Comparison of ENCODE assay signal across 8 cellular contexts in the genomic region with DNA sequence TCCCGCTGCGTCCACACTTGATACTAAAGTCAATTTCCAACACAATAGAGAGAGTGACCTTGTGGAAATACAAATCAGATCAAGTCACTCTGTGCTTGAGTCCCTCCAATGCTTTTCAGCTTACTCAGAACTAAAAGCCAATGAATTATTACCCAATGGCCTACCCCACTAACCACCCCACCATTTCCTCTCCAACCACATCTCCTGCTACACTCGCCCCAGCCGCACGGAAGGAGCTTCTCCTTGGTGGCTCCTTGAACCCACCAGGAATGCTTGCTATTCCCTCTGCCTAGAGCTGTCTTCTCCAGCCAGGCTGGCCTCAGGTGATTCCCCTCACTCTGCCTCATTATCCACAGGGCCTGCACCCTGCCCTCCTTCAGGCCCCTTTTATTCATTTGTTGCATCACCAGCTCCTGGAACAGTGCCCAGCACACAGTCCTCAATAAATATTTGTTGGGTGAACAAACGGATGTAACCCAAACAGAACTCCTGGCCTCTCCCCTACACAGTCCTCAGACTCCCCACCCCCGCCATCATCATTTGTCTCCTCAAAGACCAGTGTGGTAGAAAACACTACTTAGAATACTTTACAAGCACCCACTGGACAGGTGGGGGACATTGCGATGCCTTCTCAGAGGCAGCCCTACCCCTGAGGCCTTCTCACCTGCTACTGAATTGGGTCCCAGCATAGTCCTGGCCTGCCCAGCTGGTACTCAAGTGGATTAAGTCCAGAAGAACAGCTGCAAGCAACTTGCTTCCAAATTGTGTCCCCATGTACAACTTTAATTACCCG. TPM values are rescaled to one million over a fixed set of nuclear protein-coding genes. Genes with fewer than 3 reads are reported as not detected.
DNase-seq lines count a peak whose midpoint lies in the region; ATAC-seq and TF ChIP-seq lines count a peak whose summit lies in the region.

No MANE protein-coding gene starts in this region.

- H3K4me1 Mint-ChIP-seq in type B pancreatic cell (ENCODE audit: unreplicated experiment): peaks cover 60% of the 10 kb centered on the region

- H3K27ac Mint-ChIP-seq in type B pancreatic cell: peak overlapping the region; percentile 19

- DNase-seq in NCI-H146 (lab: John Stamatoyannopoulos, UW): peak; percentile 22
- no peak for DNase-seq in NCI-H146 treated with DMSO at 0.1 percent for 48 hours (lab: John Stamatoyannopoulos, UW; ENCODE audit: unreplicated experiment)
- peak; percentile 89 for DNase-seq in NCI-H748 (lab: John Stamatoyannopoulos, UW; ENCODE audit: unreplicated experiment)
- peak; percentile 93 for DNase-seq in fibroblast of pulmonary artery (ENCODE audit: low read depth)
- DNase-seq in type B pancreatic cell (ENCODE audit: extremely low spot score, unreplicated experiment): no peak
- no peak for DNase-seq in occipital lobe (lab: John Stamatoyannopoulos, UW)

- peaks cover 10% of the 10 kb centered on the region for H3K9me3 Mint-ChIP-seq in type B pancreatic cell

- no peak for ATAC-seq in GM19035 (IDR thresholded peaks at IDR 0.05; ENCODE audit: unreplicated experiment)
- no peak for ATAC-seq in HG03025 (IDR thresholded peaks at IDR 0.05; ENCODE audit: low FRiP score, unreplicated experiment)

- no peak overlapping the region for H3K4me3 ChIP-seq in fibroblast of pulmonary artery (replicated peaks; ENCODE audit: low read depth, low read length)

- no peak overlapping the region for H3K4me3 Mint-ChIP-seq in type B pancreatic cell

- H3K27me3 Mint-ChIP-seq in type B pancreatic cell: no peaks in the 10 kb centered on the region

- no peak for TF ChIP-seq CTCF in fibroblast of pulmonary artery (IDR thresholded peaks at IDR 0.05; ENCODE audit: low read length, missing control alignments)
- TF ChIP-seq CTCF in type B pancreatic cell (conservative IDR thresholded peaks at IDR 0.05): no peak

- peaks cover 9% of the 10 kb centered on the region for H3K36me3 Mint-ChIP-seq in type B pancreatic cell

RNA-seq across cellular contexts. Expression of a gene that starts 12.6 kb away (rescaled TPM):
- total RNA-seq in type B pancreatic cell (ENCODE audit: low replicate concordance) (9.0 and 13.5 TPM in 2 replicates), occipital lobe (3.7 TPM)

Comparison
In these comparisons a context has a peak if more than half of its experiments do, and no peak if none do; other contexts are left out.
1. DNase-seq: peak in NCI-H146 (single experiment), NCI-H748 (single experiment) and fibroblast of pulmonary artery (single experiment); none in NCI-H146 treated with DMSO at 0.1 percent for 48 hours (single experiment), type B pancreatic cell (single experiment) and occipital lobe (single experiment).